In genomic region chr1:226438007-226438406, GRCh38 we compare ENCODE assay signal across 11 cellular contexts. TPM values are rescaled to one million over a fixed set of nuclear protein-coding genes. Genes with fewer than 3 reads are reported as not detected.
DNase-seq lines count a peak whose midpoint lies in the region; ATAC-seq, FAIRE-seq and TF ChIP-seq lines count a peak whose summit lies in the region.
"Had no signal": no experiment of that assay in that cellular context is flagged by ENCODE, and none has a peak within 500 bp of the region (broad histone marks: within the 10 kb centered on the region; RNA-seq: fewer than 3 reads in every experiment).

No MANE protein-coding gene starts in this region.

- no peak overlapping the region for H3K9ac ChIP-seq in astrocyte (ENCODE audit: low read length)

- BruUV-seq in Calu3 (replicated peaks; lab: Mats Ljungman, UMichigan), result no TSS peak

- no peaks in the 10 kb centered on the region for H3K79me2 ChIP-seq in astrocyte (ENCODE audit: insufficient read depth, low read length)

- H3K4me3 Mint-ChIP-seq in astrocyte (ENCODE audit: unreplicated experiment), result no peak overlapping the region
- no peak overlapping the region for H3K4me3 Mint-ChIP-seq in mesothelial cell of epicardium
- H3K4me3 Mint-ChIP-seq in Calu3 (ENCODE audit: low read depth, unreplicated experiment), result no peak overlapping the region

- ATAC-seq in GM18505 (IDR thresholded peaks at IDR 0.05; ENCODE audit: unreplicated experiment), result no peak
- ATAC-seq: left lung had no signal

- no peak for FAIRE-seq in astrocyte (lab: Jason Lieb, UNC)

- H3K27me3 ChIP-seq in astrocyte (ENCODE audit: insufficient read depth, low read length), result no peaks in the 10 kb centered on the region

- no peak overlapping the region for H3K4me3 ChIP-seq in astrocyte (ENCODE audit: insufficient read depth, low read depth, low read length)
- H3K4me3 ChIP-seq: left lung, SK-N-MC had no signal

- TF ChIP-seq CTCF in astrocyte (IDR thresholded peaks at IDR 0.05; ENCODE audit: insufficient read depth, low read depth, low read length) (peak; percentile 23), mesothelial cell of epicardium (IDR thresholded peaks at IDR 0.05; ENCODE audit: unreplicated experiment) (peak; percentile 31), Calu3 (IDR thresholded peaks at IDR 0.05; ENCODE audit: unreplicated experiment) (no peak)

- no peaks in the 10 kb centered on the region for H4K20me1 ChIP-seq in astrocyte (ENCODE audit: insufficient read depth, low read length)

- H3K9me3 ChIP-seq in astrocyte (ENCODE audit: insufficient read depth, low read depth, low read length), result no peaks in the 10 kb centered on the region
- H3K9me3 ChIP-seq: left lung had no signal

- H3K4me1 Mint-ChIP-seq in astrocyte (ENCODE audit: low read depth, unreplicated experiment) (no peaks in the 10 kb centered on the region), mesothelial cell of epicardium (no peaks in the 10 kb centered on the region), Calu3 (ENCODE audit: low read depth, unreplicated experiment) (no peaks in the 10 kb centered on the region)

- CTCF ChIA-PET in Calu3 (lab: Charles Lee), result no interaction called here

- H3K36me3 Mint-ChIP-seq in astrocyte (ENCODE audit: low read depth, unreplicated experiment) (no peaks in the 10 kb centered on the region), mesothelial cell of epicardium (no peaks in the 10 kb centered on the region), Calu3 (ENCODE audit: insufficient read depth, unreplicated experiment) (no peaks in the 10 kb centered on the region)

- H3K27ac Mint-ChIP-seq in astrocyte (ENCODE audit: unreplicated experiment) (no peak overlapping the region), mesothelial cell of epicardium (no peak overlapping the region), Calu3 (ENCODE audit: unreplicated experiment) (no peak overlapping the region)

- intact Hi-C loops in Calu3 (cut with micrococcal nuclease; ENCODE audit: unreplicated experiment), result no loop called here

- H3K27ac ChIP-seq in astrocyte (ENCODE audit: low read depth, low read length), result no peak overlapping the region
- H3K27ac ChIP-seq: left lung, SK-N-MC had no signal

- no peak overlapping the region for H3K4me2 ChIP-seq in astrocyte (ENCODE audit: low read length)

- no peaks in the 10 kb centered on the region for H3K36me3 ChIP-seq in astrocyte (ENCODE audit: insufficient read depth, low read length)
- H3K36me3 ChIP-seq: left lung had no signal

- H3K27me3 Mint-ChIP-seq in astrocyte (ENCODE audit: low read depth, unreplicated experiment) (peaks cover 17% of the 10 kb centered on the region), mesothelial cell of epicardium (ENCODE audit: low read depth) (peaks cover 29% of the 10 kb centered on the region), Calu3 (ENCODE audit: unreplicated experiment) (peaks cover 86% of the 10 kb centered on the region)

- H3K4me1 ChIP-seq in astrocyte (ENCODE audit: insufficient read depth, low read length), result peaks cover 2% of the 10 kb centered on the region
- H3K4me1 ChIP-seq: left lung had no signal

- DNase-seq in NCI-H2081 (lab: John Stamatoyannopoulos, UW), result peak; percentile 22 to 46
- DNase-seq in NCI-H2081 treated with DMSO at 0.1 percent for 48 hours (lab: John Stamatoyannopoulos, UW), result no peak
- DNase-seq in LHCN-M2 (ENCODE audit: low read depth), result peak; percentile 25
- no peak for DNase-seq in astrocyte (ENCODE audit: low read depth)
- DNase-seq in mesothelial cell of epicardium (ENCODE audit: low spot score in 2 of 2, unreplicated experiment in 2 of 2), result no peak
- DNase-seq in NCI-H2227 treated with DMSO at 0.1 percent for 48 hours (lab: John Stamatoyannopoulos, UW), result no peak
- DNase-seq in Calu3, result no peak
- DNase-seq: amygdala, left lung had no signal

- H3K9me3 Mint-ChIP-seq in astrocyte (ENCODE audit: unreplicated experiment) (no peaks in the 10 kb centered on the region), mesothelial cell of epicardium (peaks cover 15% of the 10 kb centered on the region), Calu3 (ENCODE audit: low read depth, unreplicated experiment) (no peaks in the 10 kb centered on the region)

- H2AFZ ChIP-seq in astrocyte (ENCODE audit: low read depth, low read length), result no peak overlapping the region

- TF ChIP-seq POLR2A in GM18505 (IDR thresholded peaks at IDR 0.05; ENCODE audit: borderline replicate concordance, extremely low read depth, insufficient read depth, insufficient read length), result no peak

RNA-seq across cellular contexts. Expression of gene PARP1, which starts 30.1 kb away (rescaled TPM):
- total RNA-seq in LHCN-M2 (2014; rRNA removed), result 118 and 139 TPM in 2 replicates
- 58.4 TPM for polyA plus RNA-seq in LHCN-M2 (2012)
- 49.8 and 57.8 TPM in 2 replicates for total RNA-seq in astrocyte
- 94.7 to 101 TPM (median 95.3 TPM) in 3 replicates for total RNA-seq in mesothelial cell of epicardium
- total RNA-seq in Calu3 (2022), result 123 and 136 TPM in 2 replicates

Comparison
In these comparisons a context has a peak if more than half of its experiments do, and no peak if none do; other contexts are left out.
1. DNase-seq: peak in NCI-H2081 (2 of 2) and LHCN-M2 (single experiment); none in NCI-H2081 treated with DMSO at 0.1 percent for 48 hours (single experiment), astrocyte (single experiment), mesothelial cell of epicardium (0 of 2), NCI-H2227 treated with DMSO at 0.1 percent for 48 hours (single experiment) and Calu3 (single experiment).